ENCODE assay signal across 8 cellular contexts in the genomic region with DNA sequence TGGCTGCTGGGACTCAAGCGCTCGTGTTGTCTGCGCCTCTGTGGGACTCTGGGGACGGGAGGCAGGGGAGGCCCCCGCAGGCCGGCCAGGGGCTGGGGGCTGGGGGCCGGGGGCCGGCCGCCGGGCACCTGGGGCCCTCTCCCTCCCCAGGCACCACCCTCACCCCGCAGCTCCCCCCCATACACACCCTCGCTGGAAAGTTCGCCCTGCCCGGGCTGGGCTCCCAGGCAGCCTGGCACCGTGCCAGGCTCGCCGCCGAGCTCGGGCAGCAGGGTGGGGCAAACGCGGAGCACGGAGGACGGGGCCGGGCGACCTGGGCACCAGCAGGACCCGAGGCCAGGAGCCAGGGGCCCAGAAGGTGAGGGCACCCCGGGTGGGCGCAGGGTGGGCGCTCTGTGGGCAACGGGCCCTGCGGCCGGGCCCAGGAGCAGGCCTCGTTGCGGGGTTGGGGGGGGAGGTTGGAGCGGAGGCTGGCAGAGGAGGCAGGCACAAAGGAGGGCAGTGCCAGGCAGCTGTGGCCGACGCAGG.
DNase-seq lines count a peak whose midpoint lies in the region; ATAC-seq, FAIRE-seq and TF ChIP-seq lines count a peak whose summit lies in the region.

No MANE protein-coding gene starts in this region.

- no peak for ATAC-seq in K562
- no peak for ATAC-seq in GM21360 (IDR thresholded peaks at IDR 0.05; ENCODE audit: unreplicated experiment)
- no peak for ATAC-seq in GM19455 (IDR thresholded peaks at IDR 0.05; ENCODE audit: unreplicated experiment)

- DNase-seq in AG04449 (ENCODE audit: low read depth, low spot score) (no peak), HCEC 1CT (peak; percentile 50), T-helper 2 cell (peak; percentile 26 to 73 (median 43)), K562 (ENCODE audit: extremely low read depth in 1 of 4, low spot score in 3 of 4) (peak in 2 of 4 experiments; percentile 22 to 29), iris pigment epithelial cell (ENCODE audit: low read depth) (peak; percentile 61)
- peak; percentile 59 to 64 for DNase-seq in stimulated activated CD4-positive, alpha-beta T cell treated with anti-CD3 and anti-CD28 coated beads, Interleukin-2, amount 100 ng/mL, for 24 hours

- TF ChIP-seq RAD21 in K562 (CRISPR knock-in tag; conservative IDR thresholded peaks at IDR 0.05 in 1 of 2, IDR thresholded peaks at IDR 0.05 in 1 of 2): no peak

- CTCF ChIA-PET in AG04449 (lab: Yijun Ruan, JAX) (interaction anchor here (1.9 to 3.9 kb wide), 2 partner anchors 11 to 47 kb away, joined by 5 to 24 read pairs; no protein-coding TSS in a partner anchor), K562 (lab: Yijun Ruan, JAX; ENCODE audit: low intra/inter-chr PET ratio) (no interaction called here)

- no peak overlapping the region for H3K4me2 ChIP-seq in K562 (ENCODE audit: insufficient read depth, low read length)

- H3K4me3 ChIP-seq in AG04449 (ENCODE audit: low read depth, low read length) (peak overlapping the region; percentile 66), K562 (no peak overlapping the region)

- no peak for TF ChIP-seq EP300 in K562 (IDR thresholded peaks at IDR 0.05; ENCODE audit: low read length)

- POLR2A ChIA-PET in AG04449 (lab: Yijun Ruan, JAX): interaction anchor here (0.9 to 4.3 kb wide), 4 partner anchors 10 to 19 kb away, joined by 3 to 32 read pairs (median 3); no protein-coding TSS in a partner anchor
- POLR2A ChIA-PET in K562 (lab: Yijun Ruan, JAX): interaction anchor here (0.5 kb wide), 1 partner anchor 112 kb away, joined by 3 read pairs; no protein-coding TSS in a partner anchor

- no peaks in the 10 kb centered on the region for H4K20me1 ChIP-seq in K562 (replicated peaks; ENCODE audit: control insufficient read depth, insufficient read depth, low read length)

- TF ChIP-seq CTCF in AG04449 (IDR thresholded peaks at IDR 0.05; ENCODE audit: insufficient read depth, low read length, missing control alignments): no peak
- TF ChIP-seq CTCF in K562 (IDR thresholded peaks at IDR 0.05 in 2 of 3, conservative IDR thresholded peaks at IDR 0.05 in 1 of 3; ENCODE audit: insufficient read depth in 2 of 3, low read depth in 1 of 3, low read length in 3 of 3): no peak

- H3K27me3 ChIP-seq in K562 (ENCODE audit: control insufficient read depth in 2 of 2, insufficient read depth in 2 of 2, low read length in 2 of 2): no peaks in the 10 kb centered on the region

- H3K9me1 ChIP-seq in K562 (ENCODE audit: control insufficient read depth, insufficient read depth, low read length): no peaks in the 10 kb centered on the region

- no peak overlapping the region for H3K27ac ChIP-seq in K562 (ENCODE audit: extremely low read depth, low read depth, low read length)

- peaks cover 4 to 22% of the 10 kb centered on the region in 2 experiments; a peak in 3 of 5 replicates for H3K4me1 ChIP-seq in K562 (replicated peaks in 1 of 2; ENCODE audit: control insufficient read depth in 2 of 2, insufficient read depth in 2 of 2, low read length in 2 of 2)

- no peak for TF ChIP-seq POLR2A in K562 (conservative IDR thresholded peaks at IDR 0.05)

- in situ Hi-C loops in K562 (cut with MboI): no loop called here

- H3K36me3 ChIP-seq in K562 (ENCODE audit: control insufficient read depth, insufficient read depth, low read length): no peaks in the 10 kb centered on the region

- no TSS peak for BruUV-seq in K562 (replicated peaks; lab: Mats Ljungman, UMichigan)

- whole genome bisulfite sequencing in K562 (ENCODE audit: insufficient coverage, low coverage, missing lambda C conversion rate): 100% methylated on average over 1 of the region's 37 CpGs

- FAIRE-seq in K562 (lab: Jason Lieb, UNC): no peak

- no peaks in the 10 kb centered on the region for H3K79me2 ChIP-seq in K562 (ENCODE audit: control insufficient read depth, insufficient read depth, low read length)

- intact Hi-C loops in K562 (cut with micrococcal nuclease): no loop called here

- H2AFZ ChIP-seq in K562 (ENCODE audit: low read depth, low read length): no peak overlapping the region

- no peak overlapping the region; a peak in 1 of 4 replicates for H3K9ac ChIP-seq in K562 (ENCODE audit: insufficient read depth in 1 of 2, low read depth in 2 of 2, low read length in 2 of 2)

- H3K9me3 ChIP-seq in K562 (replicated peaks; ENCODE audit: control insufficient read depth, insufficient read depth, low read depth, low read length): no peaks in the 10 kb centered on the region

TF ChIP-seq in K562, 482 proteins besides CTCF, POLR2A, EP300 and RAD21:
- peak; percentile 42; the same call in 1 of the 2 replicates for TF ChIP-seq NFIX (CRISPR knock-in tag; IDR thresholded peaks at IDR 0.05; ENCODE audit: low read depth)
- TF ChIP-seq HNRNPL (IDR thresholded peaks at IDR 0.05; ENCODE audit: low read depth, low read length): peak; percentile 56
- TF ChIP-seq ZNF696 (CRISPR knock-in tag; conservative IDR thresholded peaks at IDR 0.05): no peak
- TF ChIP-seq NFIC (IDR thresholded peaks at IDR 0.05): peak; percentile 90
